ENCODE assay signal across 23 cellular contexts in the genomic region with DNA sequence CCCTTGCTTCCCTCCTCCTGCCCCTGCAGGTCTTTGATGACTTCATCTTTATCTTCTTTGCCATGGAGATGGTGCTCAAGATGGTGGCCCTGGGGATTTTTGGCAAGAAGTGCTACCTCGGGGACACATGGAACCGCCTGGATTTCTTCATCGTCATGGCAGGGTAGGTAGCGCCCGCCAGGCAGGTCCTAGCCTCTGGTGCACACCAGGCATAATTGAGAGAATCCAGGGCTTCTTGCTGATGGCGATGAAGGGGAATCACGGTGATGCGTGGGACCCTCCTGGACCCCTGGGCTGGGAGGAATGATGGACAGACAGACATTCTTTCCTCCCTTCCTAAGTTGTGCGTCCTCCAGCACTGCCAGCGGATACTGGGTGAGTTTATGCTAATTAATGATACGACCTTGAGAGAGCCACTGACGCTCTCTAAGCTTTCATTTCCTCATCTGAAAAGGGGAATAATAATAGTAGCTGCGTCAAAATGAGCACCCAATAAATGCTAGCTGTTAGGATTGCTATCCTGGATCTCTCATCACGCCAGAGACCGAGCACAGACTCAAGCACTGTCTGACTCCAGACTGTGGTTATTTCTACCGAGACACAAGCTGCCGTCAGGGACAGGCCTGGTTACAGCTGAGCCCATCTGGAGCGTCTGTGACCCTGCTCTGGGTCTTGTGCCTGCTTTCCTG. TPM values are rescaled to one million over a fixed set of nuclear protein-coding genes. Genes with fewer than 3 reads are reported as not detected.
"Had no signal": no experiment of that assay in that cellular context is flagged by ENCODE, and none has a peak within 500 bp of the region (broad histone marks: within the 10 kb centered on the region; RNA-seq: fewer than 3 reads in every experiment).

No MANE protein-coding gene starts in this region.

- ATAC-seq: activated T-cell treated with anti-CD3 and anti-CD28 coated beads, Interleukin-2, amount 50 U/mL, for 4 hours; body of pancreas; right cardiac atrium; stimulated activated naive CD8-positive, alpha-beta T cell treated with anti-CD3 and anti-CD28 coated beads, Interleukin-15, amount 100 ng/mL, for 72 hours had no signal

- DNase-seq: activated CD4-positive, alpha-beta memory T cell treated with anti-CD3 and anti-CD28 coated beads for 36 hours; activated CD4-positive, alpha-beta T cell treated with anti-CD3 and anti-CD28 coated beads for 1 hour; activated gamma-delta T cell; activated naive CD8-positive, alpha-beta T cell treated with anti-CD3 and anti-CD28 coated beads for 36 hours; activated T-cell treated with anti-CD3 and anti-CD28 coated beads, Interleukin-2, amount 50 U/mL, for 4 hours; amygdala; body of pancreas; cortex of kidney; effector CD4-positive, alpha-beta T cell; hypothalamus; left ventricle myocardium inferior; mesenchymal stem cell; occipital lobe; right cardiac atrium; small intestine; stimulated activated CD4-positive, alpha-beta T cell treated with anti-CD3 and anti-CD28 coated beads, Interleukin-4, amount 100 ng/mL, for 4 hours; stimulated activated CD8-positive, alpha-beta memory T cell treated with anti-CD3 and anti-CD28 coated beads, Interleukin-4, amount 100 ng/mL, for 48 hours; stimulated activated naive CD8-positive, alpha-beta T cell treated with anti-CD3 and anti-CD28 coated beads, Interleukin-15, amount 100 ng/mL, for 72 hours had no signal

- H3K27ac Mint-ChIP-seq: activated CD4-positive, alpha-beta memory T cell treated with anti-CD3 and anti-CD28 coated beads for 36 hours; activated naive CD8-positive, alpha-beta T cell treated with anti-CD3 and anti-CD28 coated beads for 36 hours; nephron; stimulated activated naive CD8-positive, alpha-beta T cell treated with anti-CD3 and anti-CD28 coated beads, Interleukin-15, amount 100 ng/mL, for 72 hours; type B pancreatic cell had no signal

- H3K36me3 Mint-ChIP-seq: type B pancreatic cell had no signal

- H3K4me1 ChIP-seq: body of pancreas, esophagus muscularis mucosa, left ventricle myocardium inferior, prostate gland had no signal

- H3K9me3 ChIP-seq: body of pancreas, prostate gland had no signal

- H3K27ac ChIP-seq: body of pancreas, esophagus muscularis mucosa, left ventricle myocardium inferior, prostate gland had no signal

- H3K4me3 ChIP-seq: body of pancreas, esophagus muscularis mucosa, left ventricle myocardium inferior, prostate gland had no signal

- H3K4me1 Mint-ChIP-seq: nephron had no signal

- FAIRE-seq: small intestine had no signal

- H3K4me3 Mint-ChIP-seq: activated CD4-positive, alpha-beta memory T cell treated with anti-CD3 and anti-CD28 coated beads for 36 hours; activated naive CD8-positive, alpha-beta T cell treated with anti-CD3 and anti-CD28 coated beads for 36 hours; activated T-cell treated with anti-CD3 and anti-CD28 coated beads, Interleukin-2, amount 50 U/mL, for 4 hours; nephron; stimulated activated naive CD8-positive, alpha-beta T cell treated with anti-CD3 and anti-CD28 coated beads, Interleukin-15, amount 100 ng/mL, for 72 hours; type B pancreatic cell had no signal

- H3K36me3 ChIP-seq: esophagus muscularis mucosa, left ventricle myocardium inferior, prostate gland had no signal

RNA-seq across cellular contexts. Expression of a gene that starts 30.1 kb away (rescaled TPM):
- total RNA-seq: kidney epithelial cell had no signal
